Comparison of ENCODE assay signal across 8 cellular contexts in genomic region chr10:48608279-48608681, GRCh38. TPM values are rescaled to one million over a fixed set of nuclear protein-coding genes. Genes with fewer than 3 reads are reported as not detected.
DNase-seq lines count a peak whose midpoint lies in the region; ATAC-seq, FAIRE-seq and TF ChIP-seq lines count a peak whose summit lies in the region.

No MANE protein-coding gene starts in this region.

- CTCF ChIA-PET in A549 (lab: Yijun Ruan, JAX) (interaction anchor here (0.6 to 8.3 kb wide), 23 partner anchors 9 to 800 kb away, joined by 3 to 112 read pairs (median 4); no protein-coding TSS in a partner anchor), activated B cell treated with CpG ODN at 0.5 μM for 24 hours (lab: Charles Lee) (interaction anchor here (0.9 to 7.6 kb wide), 18 partner anchors 9 to 102 kb away, joined by 3 to 173 read pairs (median 5); no protein-coding TSS in a partner anchor)

- intact Hi-C loops in activated B cell treated with CpG ODN at 0.5 μM for 24 hours (cut with micrococcal nuclease): loop anchor here (1.0 kb wide), 6 partner anchors 26 to 245 kb away; no protein-coding TSS in a partner anchor

- H3K27ac ChIP-seq in A549 (no peak overlapping the region), GM23248 (peak overlapping the region; percentile 89; the same call in 1 of the 2 replicates)

- no peak overlapping the region for H3K27ac Mint-ChIP-seq in activated B cell treated with CpG ODN at 0.5 μM for 24 hours
- no peak overlapping the region for H3K27ac Mint-ChIP-seq in glutamatergic neuron (ENCODE audit: unreplicated experiment)

- H3K4me3 Mint-ChIP-seq in activated B cell treated with CpG ODN at 0.5 μM for 24 hours (no peak overlapping the region), glutamatergic neuron (ENCODE audit: unreplicated experiment) (no peak overlapping the region)

- H3K4me2 ChIP-seq in A549 (no peak overlapping the region), GM23248 (ENCODE audit: unreplicated experiment) (peak overlapping the region; percentile 8)

- H3F3A ChIP-seq in GM23248 (ENCODE audit: insufficient read depth): peaks cover 59% of the 10 kb centered on the region

- ATAC-seq in A549 (peak; percentile 66 to 87; a peak in 5 of 6 replicates), activated B cell treated with CpG ODN at 0.5 μM for 24 hours (ENCODE audit: low read depth) (peak; percentile 89)

- no peak for TF ChIP-seq EP300 in A549 (IDR thresholded peaks at IDR 0.05)

- no peaks in the 10 kb centered on the region for H3K9me2 ChIP-seq in GM23248 (ENCODE audit: insufficient read depth)

- H4K20me1 ChIP-seq in GM23248 (ENCODE audit: insufficient read depth): no peaks in the 10 kb centered on the region

- no peak overlapping the region for H3K9ac ChIP-seq in GM23248

- peak; percentile 49 for TF ChIP-seq CTCF in A549 (IDR thresholded peaks at IDR 0.05)
- TF ChIP-seq CTCF in activated B cell treated with CpG ODN at 0.5 μM for 24 hours (IDR thresholded peaks at IDR 0.05): no peak
- peak; percentile 68 for TF ChIP-seq CTCF in glutamatergic neuron (IDR thresholded peaks at IDR 0.05; ENCODE audit: partially characterized antibody, unreplicated experiment)

- in situ Hi-C loops in GM23248 (cut with MboI): no loop called here

- no peaks in the 10 kb centered on the region for H3K36me3 ChIP-seq in GM23248 (ENCODE audit: low read depth)

- no peak for TF ChIP-seq POLR2A in A549 (IDR thresholded peaks at IDR 0.05; ENCODE audit: low read length)

- peaks cover 6% of the 10 kb centered on the region for H3K27me3 Mint-ChIP-seq in activated B cell treated with CpG ODN at 0.5 μM for 24 hours
- peaks cover 16% of the 10 kb centered on the region for H3K27me3 Mint-ChIP-seq in glutamatergic neuron (ENCODE audit: unreplicated experiment)

- H3K4me1 Mint-ChIP-seq in activated B cell treated with CpG ODN at 0.5 μM for 24 hours (peaks cover 41% of the 10 kb centered on the region), glutamatergic neuron (ENCODE audit: low read depth, unreplicated experiment) (peaks cover 2% of the 10 kb centered on the region)

- 51% methylated on average over 3 of the region's 3 CpGs for WGBS in A549 (ENCODE audit: missing lambda C conversion rate)
- WGBS in GM23248 (ENCODE audit: low coverage in 1 of 2, low lambda C conversion rate in 2 of 2, missing lambda C conversion rate in 2 of 2), 2 experiments: 80 to 90% methylated on average over 3 of the region's 3 CpGs

- H3K27me3 ChIP-seq in GM23248 (replicated peaks; ENCODE audit: insufficient read depth): no peaks in the 10 kb centered on the region

- H3K9me3 ChIP-seq in A549 (no peaks in the 10 kb centered on the region), GM23248 (ENCODE audit: low read depth) (no peaks in the 10 kb centered on the region)

- H3K4me1 ChIP-seq in A549 (peaks cover 5% of the 10 kb centered on the region; the same call in 1 of the 3 replicates), GM23248 (ENCODE audit: insufficient read depth) (peaks cover 59% of the 10 kb centered on the region)

- peaks cover 20% of the 10 kb centered on the region for H3K79me2 ChIP-seq in GM23248 (ENCODE audit: insufficient read depth)

- peak; percentile 57 to 72 for DNase-seq in A549 (ENCODE audit: low read depth in 1 of 2, low spot score in 1 of 2)
- peak; percentile 56 for DNase-seq in GDM1 (lab: John Stamatoyannopoulos, UW)
- peak; percentile 63 for DNase-seq in GM23248
- peak; percentile 30 to 45 for DNase-seq in Kasumi-1 (lab: John Stamatoyannopoulos, UW)
- DNase-seq in activated B cell treated with CpG ODN at 0.5 μM for 24 hours: no peak
- peak; percentile 41 for DNase-seq in glutamatergic neuron
- peak; percentile 55 for DNase-seq in stimulated activated CD4-positive, alpha-beta T cell treated with anti-CD3 and anti-CD28 coated beads, Interleukin-15, amount 100 ng/mL, for 24 hours
- DNase-seq in NCI-H187 treated with DMSO at 0.1 percent for 48 hours (lab: John Stamatoyannopoulos, UW): no peak

- POLR2A ChIA-PET in A549 (lab: Yijun Ruan, JAX): interaction anchor here (1.3 kb wide), 1 partner anchor 48 kb away, joined by 4 read pairs; no protein-coding TSS in a partner anchor
- POLR2A ChIA-PET in activated B cell treated with CpG ODN at 0.5 μM for 24 hours (lab: Charles Lee): interaction anchor here (2.3 kb wide), 1 partner anchor 48 kb away, joined by 14 read pairs; no protein-coding TSS in a partner anchor

- no peak for FAIRE-seq in A549 (lab: Jason Lieb, UNC)

- H3K36me3 Mint-ChIP-seq in activated B cell treated with CpG ODN at 0.5 μM for 24 hours (ENCODE audit: low read depth) (no peaks in the 10 kb centered on the region), glutamatergic neuron (ENCODE audit: unreplicated experiment) (peaks cover 6% of the 10 kb centered on the region)

- H2AFZ ChIP-seq in GM23248: no peak overlapping the region

- peak; percentile 16 to 39; a peak in 2 of 5 replicates for TF ChIP-seq RAD21 in A549 (conservative IDR thresholded peaks at IDR 0.05 in 1 of 2, IDR thresholded peaks at IDR 0.05 in 1 of 2)

- H3K9me3 Mint-ChIP-seq in activated B cell treated with CpG ODN at 0.5 μM for 24 hours (no peaks in the 10 kb centered on the region), glutamatergic neuron (ENCODE audit: unreplicated experiment) (peaks cover 7% of the 10 kb centered on the region)

- no peak overlapping the region for H3K4me3 ChIP-seq in A549
- H3K4me3 ChIP-seq in GM23248: no peak overlapping the region

TF ChIP-seq in A549, 52 proteins besides CTCF, POLR2A, EP300 and RAD21:
- TF ChIP-seq ELK1 (IDR thresholded peaks at IDR 0.05; ENCODE audit: low read depth, low read length) (no peak), SMC3 (IDR thresholded peaks at IDR 0.05) (peak; percentile 27; the same call in 1 of the 3 replicates)
TF ChIP-seq in A549: peak in this region for 1.

RNA-seq across cellular contexts. Expression of gene ARHGAP22, which starts 3.4 kb away (rescaled TPM):
- polyA plus RNA-seq in A549 (2011; rRNA removed) (1.7 and 1.9 TPM in 2 replicates), A549 (2017; fragmentation: RNase III; extraction: RNeasy Plus Mini Kit Qiagen cat#74134 plus additional on column Dnase treatment) (3.0 to 3.7 TPM (median 3.2 TPM) in 3 replicates), GM23248 (2016; fragmentation: Nextera tagmentation; extraction: Ambion mirVana) (41.9 and 42.4 TPM in 2 replicates)
- polyA plus RNA-seq in A549 (2012; cell fraction: cytosol; rRNA removed): 3.0 and 4.2 TPM in 2 replicates
- polyA plus RNA-seq in A549 (2012; cell fraction: nucleus; rRNA removed): 9.0 and 12.8 TPM in 2 replicates
- polyA minus RNA-seq in A549 (2011; rRNA and poly(A)+ RNA removed): 2.7 and 3.8 TPM in 2 replicates
- total RNA-seq in GM23248 (2014; rRNA removed; shearing (Covaris generic)): 44.4 and 46.0 TPM in 2 replicates
- total RNA-seq in activated B cell treated with CpG ODN at 0.5 μM for 24 hours (0.82 and 1.5 TPM in 2 replicates), glutamatergic neuron (ENCODE audit: unreplicated experiment) (10.0 TPM)

Comparison
In these comparisons a context has a peak if more than half of its experiments do, and no peak if none do; other contexts are left out.
1. DNase-seq: peak in A549 (2 of 2), GDM1 (single experiment), GM23248 (single experiment), Kasumi-1 (2 of 2), glutamatergic neuron (single experiment) and stimulated activated CD4-positive, alpha-beta T cell treated with anti-CD3 and anti-CD28 coated beads, Interleukin-15, amount 100 ng/mL, for 24 hours (single experiment); none in activated B cell treated with CpG ODN at 0.5 μM for 24 hours (single experiment) and NCI-H187 treated with DMSO at 0.1 percent for 48 hours (single experiment).